ENCODE assay signal across 20 cellular contexts in genomic region chr18:23838233-23838632, GRCh38.
DNase-seq lines count a peak whose midpoint lies in the region; ATAC-seq and TF ChIP-seq lines count a peak whose summit lies in the region.
"Had no signal": no experiment of that assay in that cellular context is flagged by ENCODE, and none has a peak within 500 bp of the region (broad histone marks: within the 10 kb centered on the region; RNA-seq: fewer than 3 reads in every experiment).

No MANE protein-coding gene starts in this region.

- H3K9ac ChIP-seq in BLaER1 = peak overlapping the region; percentile 68
- no peak overlapping the region for H3K9ac ChIP-seq in PC-3 (ENCODE audit: low read length)

- intact Hi-C loops in PC-3 (cut with micrococcal nuclease) = no loop called here
- intact Hi-C loops in spleen (cut with DNase I; ENCODE audit: low total_unique reads) = no loop called here

- peak overlapping the region; percentile 27 for H3K27ac Mint-ChIP-seq in neural crest cell (ENCODE audit: unreplicated experiment)
- no peak overlapping the region for H3K27ac Mint-ChIP-seq in activated CD8-positive, alpha-beta memory T cell treated with anti-CD3 and anti-CD28 coated beads, Interleukin-2, amount 10 ng/mL, durations not matched to agents 7 days and 5 days
- H3K27ac Mint-ChIP-seq: T-cell had no signal

- no peak overlapping the region for H3K4me3 Mint-ChIP-seq in neural crest cell
- no peak overlapping the region for H3K4me3 Mint-ChIP-seq in activated CD8-positive, alpha-beta memory T cell treated with anti-CD3 and anti-CD28 coated beads, Interleukin-2, amount 10 ng/mL, durations not matched to agents 7 days and 5 days
- H3K4me3 Mint-ChIP-seq: CD4-positive, CD25-positive, alpha-beta regulatory T cell; central memory CD8-positive, alpha-beta T cell; T-cell had no signal

- no TSS peak for BruUV-seq in PC-3 (replicated peaks; lab: Mats Ljungman, UMichigan)

- WGBS in spleen, 5 donors = 29 to 51% (median 36%) methylated on average over 2 of the region's 2 CpGs

- peak overlapping the region; percentile 78 for H3K4me2 ChIP-seq in BLaER1
- no peak overlapping the region for H3K4me2 ChIP-seq in PC-3 (ENCODE audit: low read length)

- CTCF ChIA-PET in PC-3 (lab: Charles Lee) = no interaction called here
- CTCF ChIA-PET in activated CD8-positive, alpha-beta memory T cell treated with anti-CD3 and anti-CD28 coated beads, Interleukin-2, amount 10 ng/mL, durations not matched to agents 7 days and 5 days (lab: Charles Lee) = interaction anchor here (1.0 to 3.3 kb wide), 6 partner anchors 9 to 253 kb away, joined by 3 to 23 read pairs (median 4); no protein-coding TSS in a partner anchor

- TF ChIP-seq CTCF in PC-3 (conservative IDR thresholded peaks at IDR 0.05; ENCODE audit: low read depth, low read length) (no peak), foreskin keratinocyte (conservative IDR thresholded peaks at IDR 0.05) (no peak), neural crest cell (conservative IDR thresholded peaks at IDR 0.05) (no peak), spleen (IDR thresholded peaks at IDR 0.05 in 8 of 11, conservative IDR thresholded peaks at IDR 0.05 in 3 of 11) (no peak)

- H3K4me1 ChIP-seq in BLaER1 (peaks cover 68% of the 10 kb centered on the region), PC-3 (ENCODE audit: insufficient read depth, low read length) (peaks cover 15% of the 10 kb centered on the region; the same call in 1 of the 2 replicates), foreskin keratinocyte (peaks cover 44% of the 10 kb centered on the region), spleen (peaks cover 0 to 16% (median 4%) of the 10 kb centered on the region in 6 donors)
- H3K4me1 ChIP-seq: adrenal gland had no signal

- no peaks in the 10 kb centered on the region for H3K9me3 Mint-ChIP-seq in neural crest cell
- H3K9me3 Mint-ChIP-seq in activated CD8-positive, alpha-beta memory T cell treated with anti-CD3 and anti-CD28 coated beads, Interleukin-2, amount 10 ng/mL, durations not matched to agents 7 days and 5 days (ENCODE audit: low read depth) = no peaks in the 10 kb centered on the region
- H3K9me3 Mint-ChIP-seq: CD4-positive, CD25-positive, alpha-beta regulatory T cell; central memory CD8-positive, alpha-beta T cell; natural killer cell treated with Interleukin-12 subunit alpha and Interleukin-12 subunit beta and Interleukin-15 and Interleukin-18, amount 100 ng/mL, for 72 hours; T-cell had no signal

- H3K9me3 ChIP-seq in BLaER1 (no peaks in the 10 kb centered on the region; the same call in 1 of the 2 replicates), PC-3 (ENCODE audit: low read length) (no peaks in the 10 kb centered on the region), spleen (no peaks in the 10 kb centered on the region)
- H3K9me3 ChIP-seq: adrenal gland had no signal

- H4K20me1 ChIP-seq in BLaER1 (no peaks in the 10 kb centered on the region), PC-3 (ENCODE audit: low read length) (no peaks in the 10 kb centered on the region)

- H3K4me3 ChIP-seq in BLaER1 (peak overlapping the region; percentile 32; the same call in 1 of the 2 replicates), PC-3 (ENCODE audit: low read length) (no peak overlapping the region), spleen (no peak overlapping the region)
- H3K4me3 ChIP-seq: adrenal gland had no signal

- no peaks in the 10 kb centered on the region for H3K36me3 Mint-ChIP-seq in neural crest cell (ENCODE audit: low read depth)
- no peaks in the 10 kb centered on the region for H3K36me3 Mint-ChIP-seq in activated CD8-positive, alpha-beta memory T cell treated with anti-CD3 and anti-CD28 coated beads, Interleukin-2, amount 10 ng/mL, durations not matched to agents 7 days and 5 days
- H3K36me3 Mint-ChIP-seq: CD4-positive, CD25-positive, alpha-beta regulatory T cell; natural killer cell treated with Interleukin-12 subunit alpha and Interleukin-12 subunit beta and Interleukin-15 and Interleukin-18, amount 100 ng/mL, for 72 hours; T-cell had no signal

- no peaks in the 10 kb centered on the region for H3K27me3 Mint-ChIP-seq in neural crest cell (ENCODE audit: low read depth)
- no peaks in the 10 kb centered on the region for H3K27me3 Mint-ChIP-seq in activated CD8-positive, alpha-beta memory T cell treated with anti-CD3 and anti-CD28 coated beads, Interleukin-2, amount 10 ng/mL, durations not matched to agents 7 days and 5 days
- H3K27me3 Mint-ChIP-seq: CD4-positive, CD25-positive, alpha-beta regulatory T cell; central memory CD8-positive, alpha-beta T cell; T-cell had no signal

- TF ChIP-seq POLR2A in spleen (IDR thresholded peaks at IDR 0.05) = no peak

- in situ Hi-C loops in KBM-7 (cut with MboI; ENCODE audit: low pct_unique_long_range_greater_than_20kb, low sequenced_read_pairs) = no loop called here

- no peaks in the 10 kb centered on the region for H3K27me3 ChIP-seq in BLaER1
- H3K27me3 ChIP-seq in PC-3 (ENCODE audit: low read length) = no peaks in the 10 kb centered on the region
- no peaks in the 10 kb centered on the region for H3K27me3 ChIP-seq in foreskin keratinocyte
- H3K27me3 ChIP-seq in spleen (replicated peaks in 1 of 7) = no peaks in the 10 kb centered on the region
- H3K27me3 ChIP-seq: adrenal gland had no signal

- no peaks in the 10 kb centered on the region for H3F3A ChIP-seq in PC-3 (ENCODE audit: low read length, unreplicated experiment)

- POLR2A ChIA-PET in PC-3 (lab: Charles Lee; ENCODE audit: unreplicated experiment) = no interaction called here

- no peaks in the 10 kb centered on the region for H3K79me2 ChIP-seq in PC-3 (ENCODE audit: low read length)

- H3K36me3 ChIP-seq in BLaER1 = peaks cover 10% of the 10 kb centered on the region; the same call in 1 of the 2 replicates
- peaks cover 61% of the 10 kb centered on the region for H3K36me3 ChIP-seq in PC-3 (ENCODE audit: low read depth, low read length)
- H3K36me3 ChIP-seq in spleen = no peaks in the 10 kb centered on the region
- H3K36me3 ChIP-seq: adrenal gland had no signal

- DNase-seq in PC-3 = no peak
- DNase-seq in foreskin keratinocyte = no peak
- no peak for DNase-seq in neural crest cell (ENCODE audit: low read depth, low spot score)
- no peak for DNase-seq in amygdala (lab: John Stamatoyannopoulos, UW)
- no peak for DNase-seq in activated CD8-positive, alpha-beta memory T cell treated with anti-CD3 and anti-CD28 coated beads, Interleukin-2, amount 10 ng/mL, durations not matched to agents 7 days and 5 days
- no peak for DNase-seq in KBM-7
- DNase-seq in spleen = no peak
- DNase-seq: activated CD4-positive, alpha-beta T cell treated with anti-CD3 and anti-CD28 coated beads for 48 hours; activated CD8-positive, alpha-beta memory T cell treated with anti-CD3 and anti-CD28 coated beads, Interleukin-2, amount 50 U/mL, for 48 hours; activated effector memory CD4-positive, alpha-beta T cell treated with anti-CD3 and anti-CD28 coated beads, Interleukin-2, amount 50 U/mL, for 16 hours; effector memory CD4-positive, alpha-beta T cell; NCI-H187 treated with DMSO at 0.1 percent for 48 hours; NCI-H446 treated with DMSO at 0.1 percent for 48 hours; stimulated activated CD4-positive, alpha-beta T cell treated with anti-CD3 and anti-CD28 coated beads, Interleukin-4, amount 100 ng/mL, for 4 hours had no signal

- H3K4me1 Mint-ChIP-seq in neural crest cell = no peaks in the 10 kb centered on the region
- H3K4me1 Mint-ChIP-seq in activated CD8-positive, alpha-beta memory T cell treated with anti-CD3 and anti-CD28 coated beads, Interleukin-2, amount 10 ng/mL, durations not matched to agents 7 days and 5 days = peaks cover 32% of the 10 kb centered on the region
- H3K4me1 Mint-ChIP-seq: central memory CD8-positive, alpha-beta T cell had no signal

- no peaks in the 10 kb centered on the region for H3K9me2 ChIP-seq in PC-3 (replicated peaks; ENCODE audit: low read length)

- H3K27ac ChIP-seq in BLaER1 = peak overlapping the region; percentile 84
- peak overlapping the region; percentile 45 for H3K27ac ChIP-seq in PC-3 (ENCODE audit: low read length)
- peak overlapping the region; percentile 99 for H3K27ac ChIP-seq in foreskin keratinocyte
- peak overlapping the region in 2 of 8 donors; percentile 32 to 38 for H3K27ac ChIP-seq in spleen

- H2AFZ ChIP-seq in PC-3 (ENCODE audit: low read length) = no peak overlapping the region

- ATAC-seq in PC-3 (no peak), foreskin keratinocyte (no peak)
- no peak for ATAC-seq in activated CD8-positive, alpha-beta memory T cell treated with anti-CD3 and anti-CD28 coated beads, Interleukin-2, amount 10 ng/mL, durations not matched to agents 7 days and 5 days
- ATAC-seq: T-cell had no signal
